11 cellular contexts compared by ENCODE assay signal in genomic region chr14:52080817-52081755, GRCh38. TPM values are rescaled to one million over a fixed set of nuclear protein-coding genes. Genes with fewer than 3 reads are reported as not detected.
DNase-seq lines count a peak whose midpoint lies in the region; ATAC-seq and TF ChIP-seq lines count a peak whose summit lies in the region.
"Had no signal": no experiment of that assay in that cellular context is flagged by ENCODE, and none has a peak within 500 bp of the region (broad histone marks: within the 10 kb centered on the region; RNA-seq: fewer than 3 reads in every experiment).

No MANE protein-coding gene starts in this region.

- DNase-seq in HPDE6-E6E7 (ENCODE audit: extremely low spot score) (peak; percentile 47), RWPE2 (ENCODE audit: low spot score) (no peak), cardiac muscle cell (ENCODE audit: low read depth in 1 of 2, low spot score in 1 of 2) (peak; percentile 43 to 94), skeletal muscle cell (ENCODE audit: low read depth) (peak; percentile 67), BE2C (no peak)
- no peak for DNase-seq in activated effector memory CD4-positive, alpha-beta T cell treated with Interleukin-2 at 50 U/mL for 16 hours
- DNase-seq: activated naive CD4-positive, alpha-beta T cell treated with Interleukin-2 at 50 U/mL for 16 hours; Kasumi-1 had no signal

- H3K9me3 ChIP-seq in RWPE2 (ENCODE audit: severe bottlenecking) (peaks cover 4% of the 10 kb centered on the region), cardiac muscle cell (ENCODE audit: low read depth) (no peaks in the 10 kb centered on the region), BE2C (no peaks in the 10 kb centered on the region)

- H3K4me3 ChIP-seq in RWPE2 (ENCODE audit: severe bottlenecking) (no peak overlapping the region), cardiac muscle cell (no peak overlapping the region), skeletal muscle cell (ENCODE audit: low read depth, low read length) (no peak overlapping the region), BE2C (ENCODE audit: low read depth, low read length) (no peak overlapping the region)
- H3K4me3 ChIP-seq: skin epidermis had no signal

- TF ChIP-seq CTCF in RWPE2 (IDR thresholded peaks at IDR 0.05; ENCODE audit: poor library complexity, severe bottlenecking) (no peak), cardiac muscle cell (IDR thresholded peaks at IDR 0.05; ENCODE audit: low read depth, low read length) (no peak), BE2C (IDR thresholded peaks at IDR 0.05; ENCODE audit: low read depth, low read length) (no peak)

- no peaks in the 10 kb centered on the region for H3K36me3 ChIP-seq in RWPE2 (ENCODE audit: low read depth)
- H3K36me3 ChIP-seq in cardiac muscle cell, result no peaks in the 10 kb centered on the region
- no peaks in the 10 kb centered on the region for H3K36me3 ChIP-seq in BE2C

- peak overlapping the region; percentile 86 for H3K27ac ChIP-seq in RWPE2 (ENCODE audit: poor library complexity, severe bottlenecking)
- H3K27ac ChIP-seq in cardiac muscle cell, result peak overlapping the region; percentile 80

- H3K27me3 ChIP-seq in RWPE2 (ENCODE audit: insufficient read depth, poor library complexity, severe bottlenecking) (no peaks in the 10 kb centered on the region), cardiac muscle cell (no peaks in the 10 kb centered on the region), BE2C (no peaks in the 10 kb centered on the region; the same call in 1 of the 2 replicates)

- ATAC-seq in RWPE2 (ENCODE audit: low read depth) (peak; percentile 59), GM18498 (IDR thresholded peaks at IDR 0.05; ENCODE audit: unreplicated experiment) (no peak), GM21423 (IDR thresholded peaks at IDR 0.05; ENCODE audit: unreplicated experiment) (no peak)

- H3K4me1 ChIP-seq in RWPE2 (ENCODE audit: insufficient read depth, poor library complexity, severe bottlenecking) (peaks cover 47% of the 10 kb centered on the region), cardiac muscle cell (ENCODE audit: low read depth) (peaks cover 23% of the 10 kb centered on the region), BE2C (no peaks in the 10 kb centered on the region)

RNA-seq across cellular contexts. Expression of gene NID2, which starts 12.2 kb away (rescaled TPM):
- 275 and 538 TPM in 2 replicates for total RNA-seq in cardiac muscle cell
- polyA plus RNA-seq in cardiac muscle cell, result 179 and 341 TPM in 2 replicates
- 2.6 TPM for polyA plus RNA-seq in BE2C (2012; ENCODE audit: insufficient read depth, insufficient read length, low read depth)

Comparison
In these comparisons a context has a peak if more than half of its experiments do, and no peak if none do; other contexts are left out.
1. DNase-seq: peak in HPDE6-E6E7 (single experiment), cardiac muscle cell (2 of 2) and skeletal muscle cell (single experiment); none in RWPE2 (single experiment), activated effector memory CD4-positive, alpha-beta T cell treated with Interleukin-2 at 50 U/mL for 16 hours (single experiment) and BE2C (single experiment).